In the genomic region with DNA sequence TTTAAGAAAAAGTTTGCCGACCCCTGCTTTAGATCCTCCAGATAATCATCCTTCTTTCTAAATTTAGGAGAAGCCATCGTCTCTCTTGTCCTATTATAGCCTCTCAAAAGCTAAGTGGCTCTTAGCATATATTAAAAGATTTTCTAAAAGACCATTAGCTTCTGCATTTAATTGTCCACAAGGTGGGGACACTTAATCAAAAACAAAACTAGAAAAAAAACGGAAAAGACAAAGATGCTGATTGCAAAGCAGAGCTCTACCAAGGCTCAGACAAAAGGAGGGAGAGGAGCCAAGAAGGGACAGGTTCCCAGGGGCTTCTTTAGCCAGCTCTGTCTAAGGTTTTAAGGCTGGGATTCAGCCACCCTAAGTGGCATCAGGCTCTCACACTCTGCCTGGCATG, we compare ENCODE assay signal across 11 cellular contexts.
DNase-seq lines count a peak whose midpoint lies in the region; ATAC-seq, FAIRE-seq and TF ChIP-seq lines count a peak whose summit lies in the region.
"Had no signal": no experiment of that assay in that cellular context is flagged by ENCODE, and none has a peak within 500 bp of the region (broad histone marks: within the 10 kb centered on the region; RNA-seq: fewer than 3 reads in every experiment).

No MANE protein-coding gene starts in this region.

- no peak overlapping the region for H3K4me2 ChIP-seq in keratinocyte (ENCODE audit: control insufficient read depth, extremely low read depth, insufficient read depth, low read depth, low read length)

- no peaks in the 10 kb centered on the region for H3K4me1 ChIP-seq in keratinocyte (ENCODE audit: control insufficient read depth, extremely low read depth, insufficient read depth, low read length)

- FAIRE-seq in keratinocyte (lab: Jason Lieb, UNC), result no peak
- FAIRE-seq: G401.6 had no signal

- no peak for ATAC-seq in HG03520 (IDR thresholded peaks at IDR 0.05; ENCODE audit: unreplicated experiment)
- no peak for ATAC-seq in GM19397 (IDR thresholded peaks at IDR 0.05; ENCODE audit: unreplicated experiment)

- DNase-seq in AG09319 (ENCODE audit: extremely low read depth, low read depth) (peak; percentile 7), HT-29 (ENCODE audit: low spot score) (peak; percentile 2), SW480 (ENCODE audit: low spot score) (peak; percentile 25), keratinocyte (ENCODE audit: low read depth, low spot score) (no peak), epidermal melanocyte (ENCODE audit: insufficient read length, low spot score) (no peak)
- DNase-seq in stimulated activated CD4-positive, alpha-beta T cell treated with anti-CD3 and anti-CD28 coated beads, Interleukin-2, amount 100 ng/mL, for 48 hours, result no peak
- DNase-seq: NCI-H2029 treated with DMSO at 0.1 percent for 48 hours; stimulated activated CD4-positive, alpha-beta T cell treated with anti-CD3 and anti-CD28 coated beads, Interleukin-4, amount 100 ng/mL, for 1 hour had no signal

- H2AFZ ChIP-seq in keratinocyte (ENCODE audit: control insufficient read depth, low read length), result no peak overlapping the region

- no peaks in the 10 kb centered on the region for H3K9me1 ChIP-seq in keratinocyte (ENCODE audit: control insufficient read depth, extremely low read depth, insufficient read depth, low read length)

- H4K20me1 ChIP-seq in keratinocyte (ENCODE audit: control insufficient read depth, extremely low read depth, insufficient read depth, low read length), result no peaks in the 10 kb centered on the region

- H3K79me2 ChIP-seq in keratinocyte (ENCODE audit: control insufficient read depth, insufficient read depth, low read length), result no peaks in the 10 kb centered on the region

- dilution Hi-C loops in keratinocyte (cut with MboI; ENCODE audit: extremely low pct_ligation_motif_present, low sequenced_read_pairs), result no loop called here

- no peak overlapping the region for H3K27ac ChIP-seq in keratinocyte (ENCODE audit: control insufficient read depth, insufficient read depth, low read length)

- no peaks in the 10 kb centered on the region for H3K27me3 ChIP-seq in keratinocyte (ENCODE audit: control insufficient read depth, extremely low read depth, insufficient read depth, low read length)

- no peaks in the 10 kb centered on the region for H3K36me3 ChIP-seq in keratinocyte (ENCODE audit: control insufficient read depth in 2 of 2, extremely low read depth in 1 of 2, insufficient read depth in 2 of 2, low read length in 2 of 2)

- no peaks in the 10 kb centered on the region for H3K9me3 ChIP-seq in keratinocyte (ENCODE audit: control insufficient read depth, low read depth, low read length)

- peak; percentile 55 for TF ChIP-seq CTCF in AG09319 (IDR thresholded peaks at IDR 0.05; ENCODE audit: low read depth, low read length)
- TF ChIP-seq CTCF in keratinocyte (optimal IDR thresholded peaks at IDR 0.05 in 1 of 3, IDR thresholded peaks at IDR 0.05 in 1 of 3, conservative IDR thresholded peaks at IDR 0.05 in 1 of 3; ENCODE audit: extremely low read depth in 1 of 3, insufficient read depth in 2 of 3, low read length in 3 of 3), result peak in 2 of 3 experiments; percentile 12 to 22

- no peak overlapping the region for H3K9ac ChIP-seq in keratinocyte (ENCODE audit: control insufficient read depth, extremely low read depth, insufficient read depth, low read length)

- no peak overlapping the region for H3K4me3 ChIP-seq in keratinocyte (ENCODE audit: control insufficient read depth in 2 of 3, extremely low read depth in 1 of 3, insufficient read depth in 2 of 3, low read depth in 1 of 3, low read length in 3 of 3)

Comparison
In these comparisons a context has a peak if more than half of its experiments do, and no peak if none do; other contexts are left out.
1. DNase-seq: peak in AG09319 (single experiment), HT-29 (single experiment) and SW480 (single experiment); none in keratinocyte (single experiment), epidermal melanocyte (single experiment) and stimulated activated CD4-positive, alpha-beta T cell treated with anti-CD3 and anti-CD28 coated beads, Interleukin-2, amount 100 ng/mL, for 48 hours (0 of 2).